8 cellular contexts compared by ENCODE assay signal in the genomic region with DNA sequence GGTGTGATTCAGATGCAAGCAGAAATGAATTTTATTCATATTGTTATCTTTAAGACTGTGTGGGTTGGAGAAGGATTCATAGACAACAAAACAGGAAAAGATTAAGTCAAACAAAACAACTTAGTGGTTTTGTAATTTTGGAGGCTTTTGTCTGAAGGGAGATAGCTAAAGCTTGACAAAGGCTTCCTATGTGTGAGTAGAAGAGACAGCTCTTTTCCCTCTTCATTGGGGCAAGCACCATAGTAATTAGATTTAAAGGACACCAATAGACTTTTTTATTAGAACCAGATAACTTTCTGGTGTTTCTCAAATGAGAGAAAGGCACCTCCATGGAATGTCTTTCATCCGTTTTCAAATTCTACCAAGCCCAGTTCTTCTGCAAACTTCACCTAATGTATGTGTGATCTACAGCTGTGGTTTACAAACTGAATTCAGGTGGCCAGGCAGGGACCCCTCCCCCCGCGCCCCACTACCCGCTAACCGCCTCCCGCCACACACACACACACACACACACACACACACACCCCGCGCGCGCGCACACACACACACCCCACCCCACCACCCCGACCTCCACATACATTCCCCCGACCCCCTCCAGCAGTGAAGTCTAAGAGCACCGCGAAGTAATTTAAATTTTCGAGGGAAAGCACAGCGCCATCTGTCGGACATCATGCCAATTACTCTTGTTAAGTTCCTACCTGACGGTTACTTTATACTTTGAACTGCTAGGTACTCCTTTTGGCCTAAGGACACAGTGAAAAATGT. TPM values are rescaled to one million over a fixed set of nuclear protein-coding genes. Genes with fewer than 3 reads are reported as not detected.
DNase-seq lines count a peak whose midpoint lies in the region; ATAC-seq and TF ChIP-seq lines count a peak whose summit lies in the region.

No MANE protein-coding gene starts in this region.

- H3K27ac ChIP-seq in coronary artery (no peak overlapping the region), right lobe of liver (peak overlapping the region in 2 of 3 donors; percentile 35 to 56)

- H3K4me3 ChIP-seq in coronary artery = peak overlapping the region; percentile 71
- peak overlapping the region in 2 of 3 donors; percentile 30 to 34 for H3K4me3 ChIP-seq in right lobe of liver

- peak; percentile 60 for TF ChIP-seq CTCF in coronary artery (IDR thresholded peaks at IDR 0.05)
- TF ChIP-seq CTCF in right lobe of liver (IDR thresholded peaks at IDR 0.05) = peak; percentile 49 to 64 (median 56)

- peaks cover 0 to 3% (median 0%) of the 10 kb centered on the region in 4 donors for H3K4me1 ChIP-seq in right lobe of liver

- intact Hi-C loops in right lobe of liver (cut with DNase I) = no loop called here

- TF ChIP-seq POLR2A in right lobe of liver (IDR thresholded peaks at IDR 0.05) = no peak

- H3K27me3 ChIP-seq in right lobe of liver = no peaks in the 10 kb centered on the region

- H3K36me3 ChIP-seq in right lobe of liver = no peaks in the 10 kb centered on the region

- DNase-seq in COLO829 (ENCODE audit: low spot score) (peak; percentile 63), Kasumi-1 (lab: John Stamatoyannopoulos, UW) (peak; percentile 83 to 89), coronary artery (ENCODE audit: low spot score) (no peak), right lobe of liver (peak in 2 of 3 donors; percentile 37 to 73)
- DNase-seq in activated CD4-positive, alpha-beta T cell treated with anti-CD3 and anti-CD28 coated beads for 1 hour = peak; percentile 19
- peak; percentile 16 for DNase-seq in stimulated activated CD8-positive, alpha-beta memory T cell treated with anti-CD3 and anti-CD28 coated beads, Interleukin-12 subunit alpha, Interleukin-12 subunit beta, amount 100 ng/mL, for 4 hours (ENCODE audit: low read depth)

- WGBS in right lobe of liver (ENCODE audit: insufficient coverage, low coverage, low lambda C conversion rate, missing lambda C conversion rate) = 2% methylated on average over 15 of the region's 19 CpGs

- ATAC-seq in GM21447 (IDR thresholded peaks at IDR 0.05; ENCODE audit: unreplicated experiment) (peak; percentile 82), right lobe of liver (peak; percentile 93 to 98 (median 96)), HG03097 (IDR thresholded peaks at IDR 0.05; ENCODE audit: low FRiP score, unreplicated experiment) (no peak)

- no peaks in the 10 kb centered on the region for H3K9me3 ChIP-seq in right lobe of liver

RNA-seq across cellular contexts. Expression of a gene that starts 31.7 kb away (rescaled TPM):
- 10 to 100 TPM in 2 of 6 experiments, 1 to 10 TPM in 4; 1.8 to 22.2 (median 8.8) TPM for total RNA-seq in right lobe of liver

Comparison
In these comparisons a context has a peak if more than half of its experiments do, and no peak if none do; other contexts are left out.
1. H3K27ac ChIP-seq: peak in right lobe of liver (2 of 3); none in coronary artery (0 of 2).